ENCODE assay signal across 8 cellular contexts in the genomic region with DNA sequence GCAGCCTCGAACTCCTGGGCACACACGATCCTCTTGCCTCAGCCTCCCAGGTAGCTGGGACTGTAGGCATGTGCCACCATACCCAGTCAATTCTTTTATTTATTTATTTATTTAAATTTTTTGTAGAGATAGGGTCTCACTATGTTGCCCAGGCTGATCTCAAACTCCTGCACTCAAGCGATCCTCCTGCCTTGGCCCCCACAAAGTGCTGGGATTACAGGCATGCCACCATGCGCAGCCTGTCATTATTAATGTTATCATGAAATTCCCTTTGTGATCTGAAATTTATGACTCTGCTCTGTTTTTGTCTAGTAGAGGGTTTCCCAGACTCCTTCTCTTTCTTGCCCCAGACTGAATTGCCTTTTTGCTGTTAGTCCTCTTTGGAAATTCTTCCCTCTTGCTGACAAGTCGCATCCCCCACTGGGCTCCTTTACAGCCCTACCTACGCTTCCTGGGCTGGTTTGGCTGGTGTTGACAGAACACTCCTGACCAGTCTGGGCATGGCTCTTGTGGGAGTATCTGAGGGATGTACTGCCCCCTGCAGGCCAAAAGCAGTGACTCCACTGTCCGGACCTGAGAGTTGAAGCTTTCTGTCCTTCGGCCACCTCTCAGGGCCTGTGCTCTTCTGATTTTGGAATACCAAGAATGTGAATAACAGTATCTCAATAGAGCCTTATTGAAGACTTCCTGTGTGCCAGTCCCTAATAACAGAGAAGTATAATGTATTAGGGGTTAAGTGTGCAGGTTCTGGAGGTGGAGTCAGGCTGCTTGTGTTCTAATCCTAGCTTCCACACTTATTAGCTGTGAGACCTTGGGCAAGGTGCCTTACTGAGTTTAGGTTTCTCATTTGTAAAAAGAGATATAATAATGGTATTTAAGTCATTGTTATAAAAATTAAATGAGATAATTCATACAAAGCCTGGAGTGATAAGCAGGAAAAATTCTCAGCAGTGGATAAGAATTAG. TPM values are rescaled to one million over a fixed set of nuclear protein-coding genes. Genes with fewer than 3 reads are reported as not detected.
DNase-seq lines count a peak whose midpoint lies in the region; ATAC-seq and TF ChIP-seq lines count a peak whose summit lies in the region.

No MANE protein-coding gene starts in this region.

- intact Hi-C loops in esophagus squamous epithelium (cut with DNase I) = no loop called here

- WGBS in esophagus squamous epithelium, 2 donors = 75 to 76% methylated on average over 6 to 7 of the region's 8 CpGs
- WGBS in neuronal stem cell (ENCODE audit: extremely low coverage in 2 of 2, insufficient read length in 2 of 2, insufficient replicate concordance in 1 of 2), 2 donors = no CpG with 5 or more reads among the region's 8 CpGs

- TF ChIP-seq CTCF in esophagus squamous epithelium (IDR thresholded peaks at IDR 0.05) = peak; percentile 49 to 84 (median 73)

- H3K36me3 ChIP-seq in esophagus squamous epithelium (peaks cover 0 to 5% (median 0%) of the 10 kb centered on the region in 3 donors), neuronal stem cell (replicated peaks in 1 of 2; ENCODE audit: control insufficient read depth in 2 of 2, insufficient read depth in 2 of 2, low read length in 2 of 2) (no peaks in the 10 kb centered on the region)

- H4K8ac ChIP-seq in neuronal stem cell (ENCODE audit: low read depth, low read length) = no peak overlapping the region

- H3K4me1 ChIP-seq in esophagus squamous epithelium (peaks cover 0 to 7% (median 3%) of the 10 kb centered on the region in 3 donors), neuronal stem cell (ENCODE audit: control insufficient read depth in 2 of 2, insufficient read depth in 1 of 2, low read depth in 1 of 2, low read length in 2 of 2) (no peaks in the 10 kb centered on the region)

- H3K4ac ChIP-seq in neuronal stem cell (ENCODE audit: low read length) = no peak overlapping the region

- DNase-seq in NCI-H1436 (lab: John Stamatoyannopoulos, UW) (peak; percentile 50), NCI-H1436 treated with DMSO at 0.1 percent for 48 hours (lab: John Stamatoyannopoulos, UW) (no peak), NCI-H774 (lab: John Stamatoyannopoulos, UW) (peak; percentile 72), esophagus squamous epithelium (lab: John Stamatoyannopoulos, UW) (no peak), neuronal stem cell (ENCODE audit: low spot score) (peak; percentile 73), stromal cell of bone marrow (ENCODE audit: low read depth) (peak; percentile 14)
- peak; percentile 56 for DNase-seq in activated CD8-positive, alpha-beta memory T cell treated with anti-CD3 and anti-CD28 coated beads, Interleukin-2, amount 50 U/mL, for 4 hours

- no peak overlapping the region for H3K4me3 ChIP-seq in esophagus squamous epithelium
- no peak overlapping the region for H3K4me3 ChIP-seq in neuronal stem cell (ENCODE audit: low read length in 2 of 2)

- H2AK5ac ChIP-seq in neuronal stem cell (ENCODE audit: low read depth, low read length) = no peak overlapping the region

- TF ChIP-seq POLR2A in esophagus squamous epithelium (IDR thresholded peaks at IDR 0.05) = no peak

- H3K79me1 ChIP-seq in neuronal stem cell (ENCODE audit: low read depth, low read length) = no peaks in the 10 kb centered on the region

- no peak overlapping the region for H3K14ac ChIP-seq in neuronal stem cell (ENCODE audit: low read length)

- peak; percentile 87 for ATAC-seq in HG03066 (IDR thresholded peaks at IDR 0.05; ENCODE audit: low read depth, unreplicated experiment)

- H2BK15ac ChIP-seq in neuronal stem cell (ENCODE audit: low read length) = no peak overlapping the region

- no peak overlapping the region for H2BK5ac ChIP-seq in neuronal stem cell (ENCODE audit: low read length)

- no peak overlapping the region for H3K27ac ChIP-seq in esophagus squamous epithelium
- H3K27ac ChIP-seq in neuronal stem cell (replicated peaks; ENCODE audit: low read length) = no peak overlapping the region

- H2BK120ac ChIP-seq in neuronal stem cell (ENCODE audit: low read depth, low read length) = no peak overlapping the region

- H2BK12ac ChIP-seq in neuronal stem cell (ENCODE audit: low read length) = no peak overlapping the region

- no peak overlapping the region for H2AFZ ChIP-seq in neuronal stem cell (ENCODE audit: low read length)

- H3K9ac ChIP-seq in neuronal stem cell (ENCODE audit: low read depth, low read length, poor library complexity) = no peak overlapping the region

- no peak overlapping the region for H4K91ac ChIP-seq in neuronal stem cell (ENCODE audit: low read depth, low read length, poor library complexity)

- H3K18ac ChIP-seq in neuronal stem cell (ENCODE audit: low read length) = no peak overlapping the region

- no peaks in the 10 kb centered on the region for H3K27me3 ChIP-seq in esophagus squamous epithelium
- H3K27me3 ChIP-seq in neuronal stem cell (ENCODE audit: control insufficient read depth in 3 of 3, insufficient read depth in 3 of 3, low read depth in 1 of 3, low read length in 3 of 3) = no peaks in the 10 kb centered on the region

- no peaks in the 10 kb centered on the region for H3K9me3 ChIP-seq in esophagus squamous epithelium
- no peaks in the 10 kb centered on the region for H3K9me3 ChIP-seq in neuronal stem cell (replicated peaks in 1 of 2; ENCODE audit: control insufficient read depth in 2 of 2, insufficient read depth in 1 of 2, low read depth in 1 of 2, low read length in 2 of 2)

- H3K4me2 ChIP-seq in neuronal stem cell (ENCODE audit: insufficient read depth, low read length, poor library complexity, severe bottlenecking) = no peak overlapping the region

- H3K23ac ChIP-seq in neuronal stem cell (ENCODE audit: low read depth, low read length, poor library complexity) = no peak overlapping the region

RNA-seq across cellular contexts. Expression of a gene that starts 28.2 kb away (rescaled TPM):
- 1 to 10 TPM; 1.9 to 4.3 (median 3.2) TPM for total RNA-seq in esophagus squamous epithelium
- 3.7 TPM for polyA plus RNA-seq in neuronal stem cell (2013, experiment 1 of 2)
- polyA plus RNA-seq in neuronal stem cell (2013, experiment 2 of 2) = 3.8 TPM

RNA-seq across cellular contexts. Expression of a gene that starts 28.6 kb away (rescaled TPM):
- total RNA-seq in esophagus squamous epithelium = 100 to 1,000 TPM; 166 to 356 (median 232) TPM
- polyA plus RNA-seq in neuronal stem cell (2013, experiment 1 of 2) = 98.8 TPM
- polyA plus RNA-seq in neuronal stem cell (2013, experiment 2 of 2) = 96.0 TPM

Comparison
In these comparisons a context has a peak if more than half of its experiments do, and no peak if none do; other contexts are left out.
1. DNase-seq: peak in NCI-H1436 (single experiment), NCI-H774 (single experiment), activated CD8-positive, alpha-beta memory T cell treated with anti-CD3 and anti-CD28 coated beads, Interleukin-2, amount 50 U/mL, for 4 hours (single experiment), neuronal stem cell (single experiment) and stromal cell of bone marrow (single experiment); none in NCI-H1436 treated with DMSO at 0.1 percent for 48 hours (single experiment) and esophagus squamous epithelium (single experiment).